18 cellular contexts compared by ENCODE assay signal in genomic region chr17:19539841-19540311, GRCh38.
"Had no signal": no experiment of that assay in that cellular context is flagged by ENCODE, and none has a peak within 500 bp of the region (broad histone marks: within the 10 kb centered on the region; RNA-seq: fewer than 3 reads in every experiment).

No MANE protein-coding gene starts in this region.

- H3K9me3 ChIP-seq: mucosa of descending colon, tibial nerve had no signal

- H3K36me3 ChIP-seq: brain microvascular endothelial cell, tibial nerve had no signal

- FAIRE-seq: urothelium cell line had no signal

- H3K27ac ChIP-seq: brain microvascular endothelial cell, tibial nerve, VCaP had no signal

- DNase-seq: activated CD4-positive, alpha-beta T cell treated with anti-CD3 and anti-CD28 coated beads, Interleukin-2, amount 50 U/mL, for 1 hour; activated CD4-positive, CD25-positive, alpha-beta regulatory T cell treated with anti-CD3 and anti-CD28 coated beads, Interleukin-2, amount 50 U/mL, for 72 hours; activated CD8-positive, alpha-beta memory T cell treated with anti-CD3 and anti-CD28 coated beads for 24 hours; activated CD8-positive, alpha-beta memory T cell treated with anti-CD3 and anti-CD28 coated beads, Interleukin-2, amount 50 U/mL, for 48 hours; activated effector memory CD4-positive, alpha-beta T cell treated with Interleukin-2 at 50 U/mL for 16 hours; activated naive CD4-positive, alpha-beta T cell treated with anti-CD3 and anti-CD28 coated beads, Interleukin-2, amount 10 ng/mL, durations not matched to agents 7 days and 5 days; activated naive CD8-positive, alpha-beta T cell treated with anti-CD3 and anti-CD28 coated beads, Interleukin-2, amount 50 U/mL, for 24 hours; activated T-cell treated with anti-CD3 and anti-CD28 coated beads, Interleukin-2, amount 50 U/mL, for 48 hours; brain microvascular endothelial cell; cerebellar nuclear complex; dermis blood vessel endothelial cell; effector memory CD4-positive, alpha-beta T cell; mucosa of descending colon; naive B cell; stimulated activated naive CD8-positive, alpha-beta T cell treated with anti-CD3 and anti-CD28 coated beads, Interleukin-15, Interleukin-2, amounts not matched to agents 100 U/mL and 50 U/mL, for 24 hours had no signal

- ATAC-seq: activated naive CD8-positive, alpha-beta T cell treated with anti-CD3 and anti-CD28 coated beads, Interleukin-2, amount 50 U/mL, for 24 hours; mucosa of descending colon; stimulated activated naive CD8-positive, alpha-beta T cell treated with anti-CD3 and anti-CD28 coated beads, Interleukin-15, Interleukin-2, amounts not matched to agents 100 U/mL and 50 U/mL, for 24 hours had no signal

- H3K4me3 ChIP-seq: mucosa of descending colon, tibial nerve had no signal
